Comparison of ENCODE assay signal across 9 cellular contexts in the genomic region with DNA sequence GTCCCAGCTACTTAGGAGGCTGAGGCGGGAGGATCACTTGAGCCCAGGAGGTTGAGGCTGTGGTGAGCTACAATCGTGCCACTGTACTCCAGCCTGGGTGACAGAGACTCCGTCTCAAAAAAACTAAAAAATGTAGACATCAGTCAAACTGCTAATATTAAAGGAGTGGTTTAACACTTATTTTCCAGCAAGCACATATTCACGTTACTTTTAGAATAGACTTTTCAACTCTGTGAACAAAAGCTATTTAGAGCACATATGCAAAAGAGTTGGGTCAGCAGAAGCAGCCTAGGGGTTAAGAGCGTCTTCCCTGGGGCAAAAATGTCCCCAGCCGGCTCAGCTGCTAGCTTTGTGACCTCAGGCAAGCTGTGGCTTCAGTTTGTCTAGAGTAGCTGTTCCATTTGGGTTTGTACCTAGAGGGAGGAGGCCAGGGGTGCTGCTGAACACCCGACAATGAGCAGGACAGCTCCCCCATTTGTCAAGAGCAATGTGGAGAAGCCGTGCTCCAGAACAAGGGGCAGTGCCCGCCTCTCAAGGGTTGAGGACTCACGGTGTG.
DNase-seq lines count a peak whose midpoint lies in the region; ATAC-seq and TF ChIP-seq lines count a peak whose summit lies in the region.
"Had no signal": no experiment of that assay in that cellular context is flagged by ENCODE, and none has a peak within 500 bp of the region (broad histone marks: within the 10 kb centered on the region; RNA-seq: fewer than 3 reads in every experiment).

No MANE protein-coding gene starts in this region.

- H2BK5ac ChIP-seq in mesenchymal stem cell (ENCODE audit: low read depth, low read length, poor library complexity, severe bottlenecking) = no peak overlapping the region

- H4K8ac ChIP-seq in mesenchymal stem cell (ENCODE audit: low read length) = no peak overlapping the region

- H3K23ac ChIP-seq in mesenchymal stem cell (ENCODE audit: low read length in 2 of 2) = no peak overlapping the region

- H3K9me2 ChIP-seq in DOHH2 (replicated peaks; ENCODE audit: control insufficient read depth, low read length) = no peaks in the 10 kb centered on the region

- H3K14ac ChIP-seq in mesenchymal stem cell (ENCODE audit: low read length in 2 of 2) = no peak overlapping the region

- H3K9me3 Mint-ChIP-seq in activated CD4-positive, alpha-beta T cell treated with anti-CD3 and anti-CD28 coated beads for 36 hours (ENCODE audit: low read depth) = no peaks in the 10 kb centered on the region

- H2BK120ac ChIP-seq in mesenchymal stem cell (ENCODE audit: low read depth, low read length) = no peak overlapping the region

- H3F3A ChIP-seq in DOHH2 (ENCODE audit: control insufficient read depth, insufficient read depth) = peaks cover 86% of the 10 kb centered on the region

- H3K4me3 Mint-ChIP-seq in activated CD4-positive, alpha-beta T cell treated with anti-CD3 and anti-CD28 coated beads for 36 hours = no peak overlapping the region

- no peak for TF ChIP-seq POLR2A in body of pancreas (IDR thresholded peaks at IDR 0.05)

- peaks cover 4% of the 10 kb centered on the region for H3K27me3 Mint-ChIP-seq in activated CD4-positive, alpha-beta T cell treated with anti-CD3 and anti-CD28 coated beads for 36 hours

- H3K18ac ChIP-seq in mesenchymal stem cell (ENCODE audit: low read depth in 1 of 2, low read length in 2 of 2) = peak overlapping the region in 1 of 2 experiments; percentile 2

- H3K27ac Mint-ChIP-seq in activated CD4-positive, alpha-beta T cell treated with anti-CD3 and anti-CD28 coated beads for 36 hours = no peak overlapping the region

- peak; percentile 77 for ATAC-seq in GM19438 (IDR thresholded peaks at IDR 0.05; ENCODE audit: low read depth, unreplicated experiment)
- ATAC-seq in HG03060 (IDR thresholded peaks at IDR 0.05; ENCODE audit: low read depth, unreplicated experiment) = peak; percentile 69
- no peak for ATAC-seq in body of pancreas
- ATAC-seq in activated CD4-positive, alpha-beta T cell treated with anti-CD3 and anti-CD28 coated beads for 36 hours = no peak

- H2BK12ac ChIP-seq in mesenchymal stem cell (ENCODE audit: low read length in 2 of 2) = no peak overlapping the region

- H3K9me3 ChIP-seq in DOHH2 (ENCODE audit: control insufficient read depth, insufficient read depth, low read length) = peaks cover 11% of the 10 kb centered on the region
- no peaks in the 10 kb centered on the region for H3K9me3 ChIP-seq in body of pancreas
- H3K9me3 ChIP-seq in mesenchymal stem cell (ENCODE audit: control insufficient read depth, low read length) = peaks cover 5% of the 10 kb centered on the region

- H4K20me1 ChIP-seq in DOHH2 (ENCODE audit: control insufficient read depth, insufficient read depth, low read depth, low read length) = no peaks in the 10 kb centered on the region

- H2AK5ac ChIP-seq in mesenchymal stem cell (ENCODE audit: low read length, severe bottlenecking) = no peak overlapping the region

- H4K91ac ChIP-seq in mesenchymal stem cell (ENCODE audit: low read length) = no peak overlapping the region

- POLR2A ChIA-PET in activated CD4-positive, alpha-beta T cell treated with anti-CD3 and anti-CD28 coated beads for 36 hours (lab: Charles Lee) = no interaction called here

- TF ChIP-seq CTCF in DOHH2 (IDR thresholded peaks at IDR 0.05; ENCODE audit: low read depth, low read length, poor library complexity, severe bottlenecking) (no peak), body of pancreas (IDR thresholded peaks at IDR 0.05) (no peak)

- no peak overlapping the region for H2AFZ ChIP-seq in mesenchymal stem cell (ENCODE audit: low read depth, low read length)

- H3K4ac ChIP-seq in mesenchymal stem cell (ENCODE audit: low read depth in 1 of 2, low read length in 2 of 2) = no peak overlapping the region

- H3K36me3 ChIP-seq in DOHH2 (ENCODE audit: control insufficient read depth, low read length) (peaks cover 43% of the 10 kb centered on the region), body of pancreas (replicated peaks in 1 of 2; ENCODE audit: insufficient read depth in 1 of 2, low read depth in 2 of 2) (peaks cover 0 to 4% of the 10 kb centered on the region in 2 donors), mesenchymal stem cell (ENCODE audit: control insufficient read depth in 1 of 2, insufficient read depth in 2 of 2, low read depth in 1 of 2, low read length in 2 of 2) (peaks cover 33 to 36% of the 10 kb centered on the region in 2 experiments)

- WGBS in body of pancreas, 2 donors = 78 to 81% methylated on average over 10 of the region's 10 CpGs
- 87% methylated on average over 7 of the region's 10 CpGs for WGBS in mesenchymal stem cell

- H3K4me1 Mint-ChIP-seq in activated CD4-positive, alpha-beta T cell treated with anti-CD3 and anti-CD28 coated beads for 36 hours = no peaks in the 10 kb centered on the region

- no peaks in the 10 kb centered on the region for H3K27me3 ChIP-seq in DOHH2 (ENCODE audit: control insufficient read depth, low read length)
- H3K27me3 ChIP-seq in body of pancreas = no peaks in the 10 kb centered on the region
- no peaks in the 10 kb centered on the region for H3K27me3 ChIP-seq in mesenchymal stem cell (ENCODE audit: control insufficient read depth in 1 of 2, insufficient read depth in 1 of 2, low read length in 2 of 2)

- H2BK15ac ChIP-seq in mesenchymal stem cell (ENCODE audit: low read depth, poor library complexity, severe bottlenecking) = no peak overlapping the region

- peaks cover 29% of the 10 kb centered on the region for H3K79me2 ChIP-seq in DOHH2 (ENCODE audit: control insufficient read depth, low read length)

- peaks cover 100% of the 10 kb centered on the region for H3K4me1 ChIP-seq in DOHH2 (ENCODE audit: control insufficient read depth, low read length)
- H3K4me1 ChIP-seq in body of pancreas = peaks cover 5% of the 10 kb centered on the region
- H3K4me1 ChIP-seq in mesenchymal stem cell (ENCODE audit: control insufficient read depth, insufficient read depth, low read depth, low read length) = peaks cover 2% of the 10 kb centered on the region

- peaks cover 18% of the 10 kb centered on the region for H3K79me1 ChIP-seq in mesenchymal stem cell (replicated peaks; ENCODE audit: low read length, poor library complexity, severe bottlenecking)

- CTCF ChIA-PET in activated CD4-positive, alpha-beta T cell treated with anti-CD3 and anti-CD28 coated beads for 36 hours (lab: Charles Lee) = interaction anchor here (0.6 to 1.2 kb wide), 2 partner anchors 16 to 128 kb away, joined by 3 to 4 read pairs; no protein-coding TSS in a partner anchor

- intact Hi-C loops in body of pancreas (cut with DNase I) = no loop called here
- intact Hi-C loops in activated CD4-positive, alpha-beta T cell treated with anti-CD3 and anti-CD28 coated beads for 36 hours (cut with DNase I, micrococcal nuclease) = no loop called here

- H3K9ac ChIP-seq in mesenchymal stem cell (ENCODE audit: low read length) = no peak overlapping the region

- DNase-seq in body of pancreas = no peak
- no peak for DNase-seq in stimulated activated CD4-positive, alpha-beta T cell treated with anti-CD3 and anti-CD28 coated beads, Interleukin-12 subunit alpha, Interleukin-12 subunit beta, amount 100 ng/mL, for 4 hours
- DNase-seq in SKM-1 treated with dmso at 0.1 percent for 144 hours (lab: John Stamatoyannopoulos, UW; ENCODE audit: unreplicated experiment) = no peak
- DNase-seq in mesenchymal stem cell = no peak
- no peak for DNase-seq in activated CD4-positive, alpha-beta T cell treated with anti-CD3 and anti-CD28 coated beads for 36 hours

- H3K4me2 ChIP-seq in DOHH2 (ENCODE audit: low read length) (peak overlapping the region; percentile 89), mesenchymal stem cell (ENCODE audit: low read length, poor library complexity, severe bottlenecking) (no peak overlapping the region)

- H3K27ac ChIP-seq in DOHH2 (ENCODE audit: low read depth, low read length) (peak overlapping the region; percentile 99), body of pancreas (peak overlapping the region in 3 of 4 donors; percentile 24 to 58 (median 43)), mesenchymal stem cell (ENCODE audit: low read length, poor library complexity, severe bottlenecking) (no peak overlapping the region)
- H3K27ac ChIP-seq: epithelial cell of prostate had no signal

- peaks cover 8% of the 10 kb centered on the region for H3K36me3 Mint-ChIP-seq in activated CD4-positive, alpha-beta T cell treated with anti-CD3 and anti-CD28 coated beads for 36 hours (ENCODE audit: low read depth)

- H3K4me3 ChIP-seq in DOHH2 (ENCODE audit: low read length) = peak overlapping the region; percentile 80
- no peak overlapping the region for H3K4me3 ChIP-seq in body of pancreas
- H3K4me3 ChIP-seq in mesenchymal stem cell (ENCODE audit: insufficient read depth in 1 of 2, low read depth in 1 of 2, low read length in 2 of 2) = no peak overlapping the region

Comparison
In these comparisons a context has a peak if more than half of its experiments do, and no peak if none do; other contexts are left out.
1. ATAC-seq: peak in GM19438 (single experiment) and HG03060 (single experiment); none in body of pancreas (single experiment) and activated CD4-positive, alpha-beta T cell treated with anti-CD3 and anti-CD28 coated beads for 36 hours (single experiment).